1 cellular context compared by ENCODE assay signal in the genomic region with DNA sequence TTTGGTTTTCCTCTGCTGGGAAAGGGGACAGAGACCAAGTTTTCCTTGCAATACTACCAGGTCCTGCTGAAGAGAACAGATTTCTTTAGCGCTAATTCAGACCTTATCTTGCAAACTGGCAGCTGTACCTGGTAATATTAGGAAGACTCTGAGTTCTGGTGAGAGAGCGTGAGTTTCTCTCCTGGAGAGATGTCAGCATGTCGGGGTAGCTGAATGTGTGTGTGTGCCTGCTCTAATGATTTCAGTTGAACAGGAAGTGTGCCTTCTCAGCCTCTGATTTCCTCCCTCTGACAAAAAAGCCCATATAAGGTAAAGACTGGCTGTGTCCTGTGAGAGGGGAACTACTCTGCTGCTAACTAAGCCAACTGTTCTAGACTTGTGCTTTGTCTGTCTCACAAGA.
TF ChIP-seq lines count a peak whose summit lies in the region.

No MANE protein-coding gene starts in this region.

TF ChIP-seq in GM12878, 131 proteins besides CTCF, POLR2A, EP300 and RAD21 (continues in another document):
- TF ChIP-seq ETV6 (conservative IDR thresholded peaks at IDR 0.05 in 1 of 2, IDR thresholded peaks at IDR 0.05 in 1 of 2; ENCODE audit: borderline replicate concordance in 1 of 2, low read depth in 1 of 2) (peak in 1 of 2 experiments; percentile 78; a peak in 2 of 4 replicates), ZZZ3 (IDR thresholded peaks at IDR 0.05; ENCODE audit: control insufficient read depth, insufficient read length, low read depth) (no peak), IRF5 (IDR thresholded peaks at IDR 0.05; ENCODE audit: borderline replicate concordance) (no peak), KLF5 (IDR thresholded peaks at IDR 0.05; ENCODE audit: partially characterized antibody) (no peak), HDAC6 (IDR thresholded peaks at IDR 0.05; ENCODE audit: unreplicated experiment) (no peak), ZNF687 (IDR thresholded peaks at IDR 0.05) (peak; percentile 91), POU2F2 (IDR thresholded peaks at IDR 0.05; ENCODE audit: borderline replicate concordance, low read depth, low read length) (peak; percentile 70; the same call in 1 of the 3 replicates), IRF3 (IDR thresholded peaks at IDR 0.05) (no peak), BCL11A (IDR thresholded peaks at IDR 0.05; ENCODE audit: low read depth, low read length) (peak; percentile 45; the same call in 1 of the 2 replicates), ZBTB33 (IDR thresholded peaks at IDR 0.05) (no peak), BRCA1 (IDR thresholded peaks at IDR 0.05; ENCODE audit: low read depth, low read length) (no peak), CBFB (IDR thresholded peaks at IDR 0.05; ENCODE audit: low read depth) (0 out of 2 replicates have a peak, but pooled peaks have one; percentile 26), ZBTB40 (IDR thresholded peaks at IDR 0.05; ENCODE audit: borderline replicate concordance) (no peak), SPI1 (IDR thresholded peaks at IDR 0.05; ENCODE audit: borderline replicate concordance, insufficient read depth, low read depth, low read length) (peak; percentile 84), NR2C2 (IDR thresholded peaks at IDR 0.05; ENCODE audit: borderline replicate concordance, control insufficient read depth, insufficient read length, low read depth) (no peak), RB1 (IDR thresholded peaks at IDR 0.05; ENCODE audit: borderline replicate concordance) (no peak), PAX8 (IDR thresholded peaks at IDR 0.05) (no peak), NR2C1 (IDR thresholded peaks at IDR 0.05) (no peak), RUNX3 (IDR thresholded peaks at IDR 0.05; ENCODE audit: low read length) (0 out of 2 replicates have a peak, but pooled peaks have one; percentile 43), ZNF24 (IDR thresholded peaks at IDR 0.05) (0 out of 2 replicates have a peak, but pooled peaks have one; percentile 38), POLR2AphosphoS2 (IDR thresholded peaks at IDR 0.05; ENCODE audit: low read depth, low read length) (0 out of 2 replicates have a peak, but pooled peaks have one; percentile 23)
- TF ChIP-seq, protein P1, sequence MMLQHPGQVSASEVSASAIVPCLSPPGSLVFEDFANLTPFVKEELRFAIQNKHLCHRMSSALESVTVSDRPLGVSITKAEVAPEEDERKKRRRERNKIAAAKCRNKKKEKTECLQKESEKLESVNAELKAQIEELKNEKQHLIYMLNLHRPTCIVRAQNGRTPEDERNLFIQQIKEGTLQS (IDR thresholded peaks at IDR 0.05; ENCODE audit: borderline replicate concordance, extremely low read depth, low read depth, low read length), result no peak
- TF ChIP-seq, protein P2, sequence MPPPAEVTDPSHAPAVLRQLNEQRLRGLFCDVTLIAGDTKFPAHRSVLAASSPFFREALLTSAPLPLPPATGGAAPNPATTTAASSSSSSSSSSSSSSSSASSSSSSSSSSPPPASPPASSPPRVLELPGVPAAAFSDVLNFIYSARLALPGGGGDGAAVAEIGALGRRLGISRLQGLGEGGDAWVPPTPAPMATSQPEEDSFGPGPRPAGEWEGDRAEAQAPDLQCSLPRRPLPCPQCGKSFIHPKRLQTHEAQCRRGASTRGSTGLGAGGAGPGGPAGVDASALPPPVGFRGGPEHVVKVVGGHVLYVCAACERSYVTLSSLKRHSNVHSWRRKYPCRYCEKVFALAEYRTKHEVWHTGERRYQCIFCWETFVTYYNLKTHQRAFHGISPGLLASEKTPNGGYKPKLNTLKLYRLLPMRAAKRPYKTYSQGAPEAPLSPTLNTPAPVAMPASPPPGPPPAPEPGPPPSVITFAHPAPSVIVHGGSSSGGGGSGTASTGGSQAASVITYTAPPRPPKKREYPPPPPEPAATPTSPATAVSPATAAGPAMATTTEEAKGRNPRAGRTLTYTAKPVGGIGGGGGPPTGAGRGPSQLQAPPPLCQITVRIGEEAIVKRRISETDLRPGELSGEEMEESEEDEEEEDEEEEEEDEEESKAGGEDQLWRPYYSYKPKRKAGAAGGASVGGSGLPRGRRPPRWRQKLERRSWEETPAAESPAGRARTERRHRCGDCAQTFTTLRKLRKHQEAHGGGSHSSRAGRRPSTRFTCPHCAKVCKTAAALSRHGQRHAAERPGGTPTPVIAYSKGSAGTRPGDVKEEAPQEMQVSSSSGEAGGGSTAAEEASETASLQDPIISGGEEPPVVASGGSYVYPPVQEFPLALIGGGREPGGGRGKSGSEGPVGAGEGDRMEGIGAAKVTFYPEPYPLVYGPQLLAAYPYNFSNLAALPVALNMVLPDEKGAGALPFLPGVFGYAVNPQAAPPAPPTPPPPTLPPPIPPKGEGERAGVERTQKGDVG (CRISPR knock-in tag; IDR thresholded peaks at IDR 0.05), result no peak
- TF ChIP-seq, protein P3, sequence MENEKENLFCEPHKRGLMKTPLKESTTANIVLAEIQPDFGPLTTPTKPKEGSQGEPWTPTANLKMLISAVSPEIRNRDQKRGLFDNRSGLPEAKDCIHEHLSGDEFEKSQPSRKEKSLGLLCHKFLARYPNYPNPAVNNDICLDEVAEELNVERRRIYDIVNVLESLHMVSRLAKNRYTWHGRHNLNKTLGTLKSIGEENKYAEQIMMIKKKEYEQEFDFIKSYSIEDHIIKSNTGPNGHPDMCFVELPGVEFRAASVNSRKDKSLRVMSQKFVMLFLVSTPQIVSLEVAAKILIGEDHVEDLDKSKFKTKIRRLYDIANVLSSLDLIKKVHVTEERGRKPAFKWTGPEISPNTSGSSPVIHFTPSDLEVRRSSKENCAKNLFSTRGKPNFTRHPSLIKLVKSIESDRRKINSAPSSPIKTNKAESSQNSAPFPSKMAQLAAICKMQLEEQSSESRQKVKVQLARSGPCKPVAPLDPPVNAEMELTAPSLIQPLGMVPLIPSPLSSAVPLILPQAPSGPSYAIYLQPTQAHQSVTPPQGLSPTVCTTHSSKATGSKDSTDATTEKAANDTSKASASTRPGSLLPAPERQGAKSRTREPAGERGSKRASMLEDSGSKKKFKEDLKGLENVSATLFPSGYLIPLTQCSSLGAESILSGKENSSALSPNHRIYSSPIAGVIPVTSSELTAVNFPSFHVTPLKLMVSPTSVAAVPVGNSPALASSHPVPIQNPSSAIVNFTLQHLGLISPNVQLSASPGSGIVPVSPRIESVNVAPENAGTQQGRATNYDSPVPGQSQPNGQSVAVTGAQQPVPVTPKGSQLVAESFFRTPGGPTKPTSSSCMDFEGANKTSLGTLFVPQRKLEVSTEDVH (IDR thresholded peaks at IDR 0.05; ENCODE audit: low read depth, partially characterized antibody), result no peak
- TF ChIP-seq, protein P4, sequence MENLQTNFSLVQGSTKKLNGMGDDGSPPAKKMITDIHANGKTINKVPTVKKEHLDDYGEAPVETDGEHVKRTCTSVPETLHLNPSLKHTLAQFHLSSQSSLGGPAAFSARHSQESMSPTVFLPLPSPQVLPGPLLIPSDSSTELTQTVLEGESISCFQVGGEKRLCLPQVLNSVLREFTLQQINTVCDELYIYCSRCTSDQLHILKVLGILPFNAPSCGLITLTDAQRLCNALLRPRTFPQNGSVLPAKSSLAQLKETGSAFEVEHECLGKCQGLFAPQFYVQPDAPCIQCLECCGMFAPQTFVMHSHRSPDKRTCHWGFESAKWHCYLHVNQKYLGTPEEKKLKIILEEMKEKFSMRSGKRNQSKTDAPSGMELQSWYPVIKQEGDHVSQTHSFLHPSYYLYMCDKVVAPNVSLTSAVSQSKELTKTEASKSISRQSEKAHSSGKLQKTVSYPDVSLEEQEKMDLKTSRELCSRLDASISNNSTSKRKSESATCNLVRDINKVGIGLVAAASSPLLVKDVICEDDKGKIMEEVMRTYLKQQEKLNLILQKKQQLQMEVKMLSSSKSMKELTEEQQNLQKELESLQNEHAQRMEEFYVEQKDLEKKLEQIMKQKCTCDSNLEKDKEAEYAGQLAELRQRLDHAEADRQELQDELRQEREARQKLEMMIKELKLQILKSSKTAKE (IDR thresholded peaks at IDR 0.05; ENCODE audit: low read depth, poor library complexity, severe bottlenecking), result peak; percentile 52
